Comparison of ENCODE assay signal across 11 cellular contexts in genomic region chr17:78448356-78448993, GRCh38.
DNase-seq lines count a peak whose midpoint lies in the region; ATAC-seq and TF ChIP-seq lines count a peak whose summit lies in the region.
"Had no signal": no experiment of that assay in that cellular context is flagged by ENCODE, and none has a peak within 500 bp of the region (broad histone marks: within the 10 kb centered on the region; RNA-seq: fewer than 3 reads in every experiment).

No MANE protein-coding gene starts in this region.

- no peak overlapping the region for H3K27ac ChIP-seq in OCI-LY1 (ENCODE audit: low read depth, low read length, poor library complexity, severe bottlenecking)

- POLR2A ChIA-PET in T-cell (lab: Charles Lee) = no interaction called here

- H3K4me1 ChIP-seq in BE2C (peaks cover 6% of the 10 kb centered on the region), OCI-LY1 (ENCODE audit: insufficient read depth, low read length, severe bottlenecking) (no peaks in the 10 kb centered on the region)
- H3K4me1 ChIP-seq: Caco-2 had no signal

- CTCF ChIA-PET in T-cell (lab: Charles Lee) = no interaction called here

- H3K27me3 ChIP-seq in BE2C = no peaks in the 10 kb centered on the region
- H3K27me3 ChIP-seq in OCI-LY1 (ENCODE audit: insufficient read depth, low read length) = 0 out of 2 replicates have a peak, but pooled peaks cover 4% of the 10 kb centered on the region

- no peak overlapping the region for H3K4me3 Mint-ChIP-seq in T-helper 17 cell
- H3K4me3 Mint-ChIP-seq in T-cell = no peak overlapping the region
- H3K4me3 Mint-ChIP-seq: natural killer cell had no signal

- H3K36me3 Mint-ChIP-seq in T-helper 17 cell (ENCODE audit: low read depth) (no peaks in the 10 kb centered on the region), T-cell (no peaks in the 10 kb centered on the region)
- H3K36me3 Mint-ChIP-seq: natural killer cell had no signal

- H3K79me2 ChIP-seq in OCI-LY1 (ENCODE audit: insufficient read depth, low read length) = no peaks in the 10 kb centered on the region

- H3K9me3 Mint-ChIP-seq in T-cell = no peaks in the 10 kb centered on the region
- H3K9me3 Mint-ChIP-seq: natural killer cell had no signal

- H3K4me1 Mint-ChIP-seq in T-helper 17 cell (no peaks in the 10 kb centered on the region), T-cell (peaks cover 0 to 4% (median 0%) of the 10 kb centered on the region in 3 donors)
- H3K4me1 Mint-ChIP-seq: natural killer cell had no signal

- no peak for TF ChIP-seq POLR2A in lower leg skin (IDR thresholded peaks at IDR 0.05)

- intact Hi-C loops in lower leg skin (cut with DNase I; ENCODE audit: low total_unique reads) = no loop called here

- no peak overlapping the region for H3K9ac ChIP-seq in OCI-LY1 (ENCODE audit: low read length)

- no peak for DNase-seq in BE2C
- DNase-seq in fibroblast of mammary gland (ENCODE audit: low read depth) = no peak
- DNase-seq in T-helper 17 cell = no peak
- DNase-seq in EL = no peak
- no peak for DNase-seq in lower leg skin (ENCODE audit: low spot score in 2 of 2)
- DNase-seq in T-cell = no peak
- DNase-seq: Caco-2, natural killer cell, NCI-H2081 treated with DMSO at 0.1 percent for 48 hours had no signal

- ATAC-seq in T-helper 17 cell = no peak
- no peak for ATAC-seq in T-cell (replicated peaks in 1 of 4)
- ATAC-seq: natural killer cell had no signal

- H3K36me3 ChIP-seq in BE2C (no peaks in the 10 kb centered on the region), OCI-LY1 (ENCODE audit: insufficient read depth, low read length) (no peaks in the 10 kb centered on the region)

- no peaks in the 10 kb centered on the region for H3K9me3 ChIP-seq in BE2C
- no peaks in the 10 kb centered on the region for H3K9me3 ChIP-seq in OCI-LY1 (ENCODE audit: low read length)
- no peaks in the 10 kb centered on the region for H3K9me3 ChIP-seq in T-helper 17 cell (ENCODE audit: control insufficient read depth, low read length, poor library complexity, severe bottlenecking)

- 74 to 84% methylated on average over 5 of the region's 5 CpGs for WGBS in lower leg skin, 2 donors

- H3K27ac Mint-ChIP-seq in T-helper 17 cell (no peak overlapping the region), T-cell (no peak overlapping the region)
- H3K27ac Mint-ChIP-seq: natural killer cell had no signal

- H2AFZ ChIP-seq in OCI-LY1 (ENCODE audit: low read length) = no peak overlapping the region

- no peaks in the 10 kb centered on the region for H3K9me2 ChIP-seq in OCI-LY1 (ENCODE audit: low read depth, low read length)

- no peak overlapping the region for H3K4me2 ChIP-seq in OCI-LY1 (ENCODE audit: low read length)

- H3K27me3 Mint-ChIP-seq in T-helper 17 cell (peaks cover 5% of the 10 kb centered on the region), T-cell (no peaks in the 10 kb centered on the region)

- TF ChIP-seq CTCF in BE2C (IDR thresholded peaks at IDR 0.05; ENCODE audit: low read depth, low read length) (peak; percentile 46), GM12874 (IDR thresholded peaks at IDR 0.05; ENCODE audit: insufficient read depth, low read depth, low read length) (peak; percentile 41; the same call in 1 of the 2 replicates), OCI-LY1 (IDR thresholded peaks at IDR 0.05; ENCODE audit: low read length) (peak; percentile 23; the same call in 1 of the 2 replicates), fibroblast of mammary gland (conservative IDR thresholded peaks at IDR 0.05; ENCODE audit: control insufficient read depth, insufficient read depth, low read depth, low read length) (peak; percentile 20), lower leg skin (IDR thresholded peaks at IDR 0.05) (no peak)

- no peaks in the 10 kb centered on the region for H4K20me1 ChIP-seq in OCI-LY1 (ENCODE audit: insufficient read depth, low read length)

- H3K4me3 ChIP-seq in BE2C (ENCODE audit: low read depth, low read length) (no peak overlapping the region), OCI-LY1 (ENCODE audit: low read depth, low read length, poor library complexity, severe bottlenecking) (no peak overlapping the region), fibroblast of mammary gland (ENCODE audit: control insufficient read depth, low read depth, low read length) (no peak overlapping the region), lower leg skin (ENCODE audit: low read depth, poor library complexity, severe bottlenecking) (no peak overlapping the region)

- H3F3A ChIP-seq in OCI-LY1 (ENCODE audit: insufficient read depth, low read length) = no peaks in the 10 kb centered on the region

Comparison
In these comparisons a context has a peak if more than half of its experiments do, and no peak if none do; other contexts are left out.
1. CTCF ChIP-seq: peak in BE2C (single experiment), GM12874 (single experiment), OCI-LY1 (single experiment) and fibroblast of mammary gland (single experiment); none in lower leg skin (0 of 3).